In the genomic region with DNA sequence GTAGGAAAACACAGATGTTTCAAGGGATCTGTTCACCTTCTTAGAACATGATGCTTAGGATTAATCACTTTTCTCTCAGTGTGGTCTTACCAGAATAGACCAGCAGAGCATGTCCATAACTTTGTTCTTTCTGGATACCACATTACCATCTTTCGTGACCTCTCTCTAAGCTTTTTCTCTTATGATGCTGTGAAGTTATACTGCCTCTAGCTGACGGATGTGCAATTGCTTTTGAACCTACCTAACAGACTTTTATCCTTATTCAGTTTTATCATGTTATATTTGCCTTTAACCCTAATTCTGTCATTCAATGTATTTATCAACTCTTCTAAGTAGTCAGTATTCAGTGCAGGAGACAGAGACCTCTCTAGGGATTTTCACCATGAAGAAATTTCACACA, we compare ENCODE assay signal across 11 cellular contexts.
A peak's percentile ranks its signal among the peaks of the same experiment; 100 is the strongest.
DNase-seq lines count a peak whose midpoint lies in the region; TF ChIP-seq lines count a peak whose summit lies in the region.
"Had no signal": no experiment of that assay in that cellular context is flagged by ENCODE, and none has a peak within 500 bp of the region (broad histone marks: within the 10 kb centered on the region; RNA-seq: fewer than 3 reads in every experiment).

No MANE protein-coding gene starts in this region.

- H3K36me3 ChIP-seq in GM06990 (ENCODE audit: control insufficient read depth, insufficient read depth, low read length): no peaks in the 10 kb centered on the region
- no peaks in the 10 kb centered on the region for H3K36me3 ChIP-seq in brain microvascular endothelial cell (replicated peaks)
- H3K36me3 ChIP-seq in MM.1S (replicated peaks; ENCODE audit: insufficient read depth, low read length): no peaks in the 10 kb centered on the region
- H3K36me3 ChIP-seq: breast epithelium had no signal

- no peak overlapping the region for H3K4me3 ChIP-seq in GM06990 (replicated peaks; ENCODE audit: low read depth, low read length)
- H3K4me3 ChIP-seq in brain microvascular endothelial cell (ENCODE audit: low read depth, low read length): no peak overlapping the region
- no peak overlapping the region for H3K4me3 ChIP-seq in MM.1S (ENCODE audit: low read length)
- H3K4me3 ChIP-seq: breast epithelium had no signal

- H3K4me1 Mint-ChIP-seq in osteocyte (ENCODE audit: unreplicated experiment): peaks cover 17% of the 10 kb centered on the region
- H3K4me1 Mint-ChIP-seq: activated CD4-positive, alpha-beta T cell treated with anti-CD3 and anti-CD28 coated beads, Interleukin-2, amount 10 ng/mL, durations not matched to agents 24 days and 14 days had no signal

- no peaks in the 10 kb centered on the region for H3F3A ChIP-seq in MM.1S (ENCODE audit: insufficient read depth, low read length)

- H3K4me2 ChIP-seq in MM.1S (ENCODE audit: low read depth, low read length): no peak overlapping the region

- no peaks in the 10 kb centered on the region for H3K79me2 ChIP-seq in MM.1S (ENCODE audit: low read length)

- H3K27ac Mint-ChIP-seq in osteocyte (ENCODE audit: unreplicated experiment): no peak overlapping the region
- H3K27ac Mint-ChIP-seq: activated CD4-positive, alpha-beta T cell treated with anti-CD3 and anti-CD28 coated beads, Interleukin-2, amount 10 ng/mL, durations not matched to agents 24 days and 14 days had no signal

- no peak overlapping the region for H3K9ac ChIP-seq in MM.1S (ENCODE audit: low read length)

- H3K4me3 Mint-ChIP-seq in osteocyte (ENCODE audit: unreplicated experiment): no peak overlapping the region
- H3K4me3 Mint-ChIP-seq: activated CD4-positive, alpha-beta T cell treated with anti-CD3 and anti-CD28 coated beads, Interleukin-2, amount 10 ng/mL, durations not matched to agents 24 days and 14 days had no signal

- H3K27ac ChIP-seq in brain microvascular endothelial cell: no peak overlapping the region
- no peak overlapping the region for H3K27ac ChIP-seq in MM.1S (ENCODE audit: low read length)
- H3K27ac ChIP-seq: breast epithelium, epithelial cell of prostate had no signal

- no peak for TF ChIP-seq EP300 in Ishikawa (IDR thresholded peaks at IDR 0.05; ENCODE audit: borderline replicate concordance)

- H3K9me2 ChIP-seq in MM.1S (replicated peaks; ENCODE audit: insufficient read depth, low read length): no peaks in the 10 kb centered on the region

- no peaks in the 10 kb centered on the region for H4K20me1 ChIP-seq in MM.1S (ENCODE audit: insufficient read depth, low read length)

- TF ChIP-seq RAD21 in Ishikawa (IDR thresholded peaks at IDR 0.05; ENCODE audit: low read depth): 0 out of 2 replicates have a peak, but pooled peaks have one; percentile 13

- peaks cover 7% of the 10 kb centered on the region for H3K9me3 Mint-ChIP-seq in osteocyte (ENCODE audit: unreplicated experiment)
- H3K9me3 Mint-ChIP-seq: activated CD4-positive, alpha-beta T cell treated with anti-CD3 and anti-CD28 coated beads, Interleukin-2, amount 10 ng/mL, durations not matched to agents 24 days and 14 days had no signal

- H2AFZ ChIP-seq in MM.1S (ENCODE audit: low read length): no peak overlapping the region

- peaks cover 4% of the 10 kb centered on the region for H3K36me3 Mint-ChIP-seq in osteocyte (ENCODE audit: unreplicated experiment)

- H3K27me3 ChIP-seq in GM06990 (replicated peaks; ENCODE audit: control insufficient read depth, insufficient read depth, low read length) (no peaks in the 10 kb centered on the region), brain microvascular endothelial cell (replicated peaks) (no peaks in the 10 kb centered on the region), MM.1S (replicated peaks; ENCODE audit: insufficient read depth, low read length) (no peaks in the 10 kb centered on the region)
- H3K27me3 ChIP-seq: breast epithelium had no signal

- TF ChIP-seq CTCF in GM06990 (IDR thresholded peaks at IDR 0.05; ENCODE audit: insufficient read depth, low read length, poor library complexity, severe bottlenecking) (peak; percentile 35), brain microvascular endothelial cell (IDR thresholded peaks at IDR 0.05; ENCODE audit: low read depth, low read length, missing control alignments) (peak; percentile 17), osteocyte (IDR thresholded peaks at IDR 0.05) (peak; percentile 41), MM.1S (IDR thresholded peaks at IDR 0.05; ENCODE audit: low read length) (no peak)

- peaks cover 11% of the 10 kb centered on the region for H3K27me3 Mint-ChIP-seq in osteocyte (ENCODE audit: unreplicated experiment)

- in situ Hi-C loops in brain microvascular endothelial cell (cut with HindIII; ENCODE audit: low pct_ligation_motif_present, low sequenced_read_pairs): no loop called here

- no peak for DNase-seq in GM06990 (ENCODE audit: extremely low read depth, insufficient read length)
- no peak for DNase-seq in brain microvascular endothelial cell
- no peak for DNase-seq in osteocyte (ENCODE audit: extremely low spot score, unreplicated experiment)
- DNase-seq in MM.1S: no peak
- DNase-seq in AG20443 (ENCODE audit: low spot score): no peak
- DNase-seq in stimulated activated CD4-positive, alpha-beta T cell treated with anti-CD3 and anti-CD28 coated beads, Interleukin-1b, Interleukin-23, amount 100 ng/mL, for 48 hours: no peak
- DNase-seq: activated CD4-positive, alpha-beta T cell treated with anti-CD3 and anti-CD28 coated beads, Interleukin-2, amount 10 ng/mL, durations not matched to agents 24 days and 14 days; NCI-H526 had no signal

- no peaks in the 10 kb centered on the region for H3K4me1 ChIP-seq in MM.1S (ENCODE audit: low read length)
- H3K4me1 ChIP-seq: breast epithelium had no signal

- H3K9me3 ChIP-seq in MM.1S (replicated peaks; ENCODE audit: insufficient read depth, low read length): no peaks in the 10 kb centered on the region
- H3K9me3 ChIP-seq: breast epithelium had no signal

TF ChIP-seq in Ishikawa, 13 proteins besides CTCF, POLR2A, EP300 and RAD21:
- TF ChIP-seq ZBTB7A (IDR thresholded peaks at IDR 0.05; ENCODE audit: low read depth): no peak
- TF ChIP-seq TAF1 (IDR thresholded peaks at IDR 0.05; ENCODE audit: low read depth): no peak
- TF ChIP-seq TEAD4 (IDR thresholded peaks at IDR 0.05): no peak
- TF ChIP-seq, protein P1, sequence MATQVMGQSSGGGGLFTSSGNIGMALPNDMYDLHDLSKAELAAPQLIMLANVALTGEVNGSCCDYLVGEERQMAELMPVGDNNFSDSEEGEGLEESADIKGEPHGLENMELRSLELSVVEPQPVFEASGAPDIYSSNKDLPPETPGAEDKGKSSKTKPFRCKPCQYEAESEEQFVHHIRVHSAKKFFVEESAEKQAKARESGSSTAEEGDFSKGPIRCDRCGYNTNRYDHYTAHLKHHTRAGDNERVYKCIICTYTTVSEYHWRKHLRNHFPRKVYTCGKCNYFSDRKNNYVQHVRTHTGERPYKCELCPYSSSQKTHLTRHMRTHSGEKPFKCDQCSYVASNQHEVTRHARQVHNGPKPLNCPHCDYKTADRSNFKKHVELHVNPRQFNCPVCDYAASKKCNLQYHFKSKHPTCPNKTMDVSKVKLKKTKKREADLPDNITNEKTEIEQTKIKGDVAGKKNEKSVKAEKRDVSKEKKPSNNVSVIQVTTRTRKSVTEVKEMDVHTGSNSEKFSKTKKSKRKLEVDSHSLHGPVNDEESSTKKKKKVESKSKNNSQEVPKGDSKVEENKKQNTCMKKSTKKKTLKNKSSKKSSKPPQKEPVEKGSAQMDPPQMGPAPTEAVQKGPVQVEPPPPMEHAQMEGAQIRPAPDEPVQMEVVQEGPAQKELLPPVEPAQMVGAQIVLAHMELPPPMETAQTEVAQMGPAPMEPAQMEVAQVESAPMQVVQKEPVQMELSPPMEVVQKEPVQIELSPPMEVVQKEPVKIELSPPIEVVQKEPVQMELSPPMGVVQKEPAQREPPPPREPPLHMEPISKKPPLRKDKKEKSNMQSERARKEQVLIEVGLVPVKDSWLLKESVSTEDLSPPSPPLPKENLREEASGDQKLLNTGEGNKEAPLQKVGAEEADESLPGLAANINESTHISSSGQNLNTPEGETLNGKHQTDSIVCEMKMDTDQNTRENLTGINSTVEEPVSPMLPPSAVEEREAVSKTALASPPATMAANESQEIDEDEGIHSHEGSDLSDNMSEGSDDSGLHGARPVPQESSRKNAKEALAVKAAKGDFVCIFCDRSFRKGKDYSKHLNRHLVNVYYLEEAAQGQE (IDR thresholded peaks at IDR 0.05; ENCODE audit: low read depth): no peak
- TF ChIP-seq MAX (IDR thresholded peaks at IDR 0.05): no peak
- no peak for TF ChIP-seq FOXM1 (IDR thresholded peaks at IDR 0.05; ENCODE audit: borderline replicate concordance, low read depth)
- TF ChIP-seq YY1 (IDR thresholded peaks at IDR 0.05; ENCODE audit: low read depth): no peak
- TF ChIP-seq CEBPB (IDR thresholded peaks at IDR 0.05): no peak
- TF ChIP-seq CREB1 (IDR thresholded peaks at IDR 0.05; ENCODE audit: low read depth): no peak
- TF ChIP-seq, protein P2, sequence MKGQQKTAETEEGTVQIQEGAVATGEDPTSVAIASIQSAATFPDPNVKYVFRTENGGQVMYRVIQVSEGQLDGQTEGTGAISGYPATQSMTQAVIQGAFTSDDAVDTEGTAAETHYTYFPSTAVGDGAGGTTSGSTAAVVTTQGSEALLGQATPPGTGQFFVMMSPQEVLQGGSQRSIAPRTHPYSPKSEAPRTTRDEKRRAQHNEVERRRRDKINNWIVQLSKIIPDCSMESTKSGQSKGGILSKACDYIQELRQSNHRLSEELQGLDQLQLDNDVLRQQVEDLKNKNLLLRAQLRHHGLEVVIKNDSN (IDR thresholded peaks at IDR 0.05): no peak
- no peak for TF ChIP-seq TCF12 (IDR thresholded peaks at IDR 0.05; ENCODE audit: low read depth)
